Comparison of ENCODE assay signal across 1 cellular context in the genomic region with DNA sequence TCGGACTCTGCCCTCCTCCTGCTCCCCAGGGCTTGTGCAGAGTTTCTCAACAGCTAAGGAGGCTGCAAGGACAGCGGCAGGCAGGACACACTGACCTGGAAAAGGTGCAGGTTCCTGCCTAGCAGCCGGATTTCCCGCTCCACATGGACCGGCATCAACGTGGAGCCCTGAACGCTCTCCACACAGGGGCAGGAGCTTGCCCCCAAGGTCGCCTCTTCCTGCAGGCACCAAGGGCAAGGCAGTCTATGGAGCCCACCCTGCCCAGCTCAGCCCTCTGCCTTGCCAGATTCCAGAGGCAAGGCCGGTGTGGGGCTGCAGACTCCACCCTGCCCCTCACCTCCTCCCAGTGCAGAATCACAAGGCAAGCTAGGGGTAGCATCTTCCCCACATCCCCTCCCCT.
TF ChIP-seq lines count a peak whose summit lies in the region.

No MANE protein-coding gene starts in this region.

TF ChIP-seq in HepG2, 621 proteins besides CTCF, POLR2A, EP300 and RAD21:
- TF ChIP-seq RBM22 (optimal IDR thresholded peaks at IDR 0.05; ENCODE audit: low read length) (peak; percentile 70), AGO2 (optimal IDR thresholded peaks at IDR 0.05; ENCODE audit: low read depth, low read length) (peak; percentile 90), ZNF792 (CRISPR knock-in tag; IDR thresholded peaks at IDR 0.05) (no peak), NCOR1 (IDR thresholded peaks at IDR 0.05; ENCODE audit: borderline replicate concordance, low read length) (no peak), RBFOX2 (IDR thresholded peaks at IDR 0.05; ENCODE audit: low read depth, low read length) (peak; percentile 64; the same call in 1 of the 2 replicates)
TF ChIP-seq in HepG2: peak in this region for 3.
